ENCODE assay signal across 8 cellular contexts in genomic region chr3:141401584-141402475, GRCh38. TPM values are rescaled to one million over a fixed set of nuclear protein-coding genes. Genes with fewer than 3 reads are reported as not detected.
DNase-seq lines count a peak whose midpoint lies in the region; ATAC-seq lines count a peak whose summit lies in the region.

No MANE protein-coding gene starts in this region.

- H4K5ac ChIP-seq in mesendoderm (ENCODE audit: low read length): no peak overlapping the region

- H3K79me2 ChIP-seq in mesendoderm (ENCODE audit: control insufficient read depth, insufficient read depth, low read length): no peaks in the 10 kb centered on the region

- H3K27ac ChIP-seq in mesendoderm (ENCODE audit: low read depth, low read length): peak overlapping the region; percentile 31
- H3K27ac ChIP-seq in subcutaneous abdominal adipose tissue (ENCODE audit: low read depth, low read length): peak overlapping the region; percentile 98

- H2BK120ac ChIP-seq in mesendoderm (ENCODE audit: low read depth, low read length): peak overlapping the region; percentile 16

- no peaks in the 10 kb centered on the region for H3K9me3 ChIP-seq in subcutaneous abdominal adipose tissue (ENCODE audit: control insufficient read depth in 5 of 5, low read length in 5 of 5)

- DNase-seq in D341Med (ENCODE audit: low spot score) (peak; percentile 68), ecto neural progenitor cell (ENCODE audit: low spot score) (peak; percentile 77), mesendoderm (peak; percentile 55), T-helper 9 cell (no peak)
- peak; percentile 71 for DNase-seq in activated CD4-positive, CD25-positive, alpha-beta regulatory T cell treated with anti-CD3 and anti-CD28 coated beads, Interleukin-2, amount 50 U/mL, for 72 hours

- H3K4me3 ChIP-seq in mesendoderm (ENCODE audit: low read length) (peak overlapping the region; percentile 39), subcutaneous abdominal adipose tissue (ENCODE audit: low read depth in 1 of 5, low read length in 5 of 5) (peak overlapping the region; percentile 72 to 88 (median 87))

- peak overlapping the region; percentile 61 for H2BK15ac ChIP-seq in mesendoderm (replicated peaks; ENCODE audit: low read depth)

- H2AK5ac ChIP-seq in mesendoderm (ENCODE audit: low read length): no peak overlapping the region

- ATAC-seq in GM19467 (IDR thresholded peaks at IDR 0.05; ENCODE audit: unreplicated experiment) (peak; percentile 51), HG03565 (IDR thresholded peaks at IDR 0.05; ENCODE audit: unreplicated experiment) (peak; percentile 41)

- no peak overlapping the region for H3K23ac ChIP-seq in mesendoderm (ENCODE audit: low read length)

- H3K36me3 ChIP-seq in mesendoderm (ENCODE audit: control insufficient read depth, insufficient read depth, low read length) (no peaks in the 10 kb centered on the region), subcutaneous abdominal adipose tissue (ENCODE audit: control insufficient read depth in 5 of 5, insufficient read depth in 5 of 5, low read length in 5 of 5) (peaks cover 10 to 33% (median 22%) of the 10 kb centered on the region in 5 donors)

- peak overlapping the region; percentile 86 for H3K56ac ChIP-seq in mesendoderm (ENCODE audit: low read length)

- no CpG with 5 or more reads among the region's 59 CpGs for WGBS in mesendoderm (ENCODE audit: extremely low coverage, insufficient coverage, low lambda C conversion rate)

- peak overlapping the region; percentile 97 for H3K4ac ChIP-seq in mesendoderm (ENCODE audit: low read depth, low read length)

- H3K4me2 ChIP-seq in mesendoderm (ENCODE audit: low read length): peak overlapping the region; percentile 7

- peaks cover 7% of the 10 kb centered on the region for H3K4me1 ChIP-seq in mesendoderm (ENCODE audit: control insufficient read depth, low read depth, low read length)
- H3K4me1 ChIP-seq in subcutaneous abdominal adipose tissue (ENCODE audit: control insufficient read depth in 5 of 5, insufficient read depth in 5 of 5, low read length in 5 of 5): peaks cover 3 to 42% (median 39%) of the 10 kb centered on the region in 5 donors

- H3K79me1 ChIP-seq in mesendoderm (ENCODE audit: low read length): no peaks in the 10 kb centered on the region

- H4K8ac ChIP-seq in mesendoderm (ENCODE audit: low read depth, low read length): peak overlapping the region; percentile 59

- peak overlapping the region; percentile 100 for H3K18ac ChIP-seq in mesendoderm (ENCODE audit: low read length)

- H3K9ac ChIP-seq in mesendoderm (ENCODE audit: low read length) (peak overlapping the region; percentile 76), subcutaneous abdominal adipose tissue (ENCODE audit: low read length in 5 of 5) (peak overlapping the region; percentile 87 to 97 (median 97))

- no peak overlapping the region for H2BK5ac ChIP-seq in mesendoderm (ENCODE audit: low read length)

- H3K27me3 ChIP-seq in mesendoderm (ENCODE audit: insufficient read depth, low read length, poor library complexity) (no peaks in the 10 kb centered on the region), subcutaneous abdominal adipose tissue (ENCODE audit: control insufficient read depth in 5 of 5, insufficient read depth in 4 of 5, low read length in 5 of 5) (no peaks in the 10 kb centered on the region)

RNA-seq across cellular contexts. Expression of gene ZBTB38, which starts 33.5 kb away (rescaled TPM):
- polyA plus RNA-seq in mesendoderm (2013, experiment 1 of 2): 20.8 TPM
- 20.5 TPM for polyA plus RNA-seq in mesendoderm (2013, experiment 2 of 2)
